ENCODE assay signal across 17 cellular contexts in genomic region chr4:14333616-14334015, GRCh38.
A peak's percentile ranks its signal among the peaks of the same experiment; 100 is the strongest.
DNase-seq lines count a peak whose midpoint lies in the region; ATAC-seq, FAIRE-seq and TF ChIP-seq lines count a peak whose summit lies in the region.
"Had no signal": no experiment of that assay in that cellular context is flagged by ENCODE, and none has a peak within 500 bp of the region (broad histone marks: within the 10 kb centered on the region; RNA-seq: fewer than 3 reads in every experiment).

No MANE protein-coding gene starts in this region.

- 35% methylated on average over 2 of the region's 2 CpGs for WGBS in HepG2 (ENCODE audit: low lambda C conversion rate)

- CTCF ChIA-PET in HepG2 (lab: Yijun Ruan, JAX; ENCODE audit: low intra/inter-chr PET ratio, low total read pairs): no interaction called here

- H3K4me1 ChIP-seq in ACC112 (ENCODE audit: control insufficient read depth, insufficient read depth, low read length, unreplicated experiment): peaks cover 16% of the 10 kb centered on the region
- H3K4me1 ChIP-seq in RWPE2 (ENCODE audit: insufficient read depth, poor library complexity, severe bottlenecking): peaks cover 19% of the 10 kb centered on the region
- no peaks in the 10 kb centered on the region for H3K4me1 ChIP-seq in HepG2 (ENCODE audit: insufficient read depth, low read length)

- H4K20me1 ChIP-seq in HepG2 (ENCODE audit: insufficient read depth, low read length): no peaks in the 10 kb centered on the region
- H4K20me1 ChIP-seq: BLaER1 treated with 17β-estradiol and CSF1 and Interleukin-3, amounts not matched to agents 10 nM and 100 nM had no signal

- H3K79me2 ChIP-seq in ACC112 (ENCODE audit: control insufficient read depth, insufficient read depth, low read length, unreplicated experiment) (no peaks in the 10 kb centered on the region), HepG2 (ENCODE audit: insufficient read depth, low read length) (no peaks in the 10 kb centered on the region)

- FAIRE-seq in HepG2 (lab: Jason Lieb, UNC): no peak
- FAIRE-seq: GM12892 had no signal

- H3K4me3 ChIP-seq in ACC112 (ENCODE audit: low read depth, low read length) (no peak overlapping the region), RWPE2 (ENCODE audit: severe bottlenecking) (no peak overlapping the region), HepG2 (replicated peaks in 1 of 3; ENCODE audit: insufficient read depth in 1 of 3, low read depth in 2 of 3, low read length in 3 of 3) (no peak overlapping the region)
- H3K4me3 ChIP-seq: BLaER1 treated with 17β-estradiol and CSF1 and Interleukin-3, amounts not matched to agents 10 nM and 100 nM had no signal

- no peak overlapping the region for H3K9ac ChIP-seq in HepG2 (ENCODE audit: insufficient read depth, low read depth, low read length)
- H3K9ac ChIP-seq: BLaER1 treated with 17β-estradiol and CSF1 and Interleukin-3, amounts not matched to agents 10 nM and 100 nM had no signal

- TF ChIP-seq POLR2A in HepG2 (IDR thresholded peaks at IDR 0.05; ENCODE audit: insufficient read depth in 1 of 2, low read depth in 2 of 2, low read length in 2 of 2): no peak

- no peak overlapping the region for H3K4me2 ChIP-seq in HepG2 (ENCODE audit: low read depth, low read length)
- H3K4me2 ChIP-seq: BLaER1 treated with 17β-estradiol and CSF1 and Interleukin-3, amounts not matched to agents 10 nM and 100 nM had no signal

- TF ChIP-seq RAD21 in HepG2 (CRISPR knock-in tag; IDR thresholded peaks at IDR 0.05): no peak

- TF ChIP-seq CTCF in RWPE2 (IDR thresholded peaks at IDR 0.05; ENCODE audit: poor library complexity, severe bottlenecking): no peak
- no peak for TF ChIP-seq CTCF in HepG2 (CRISPR knock-in tag; IDR thresholded peaks at IDR 0.05)

- H3K27ac ChIP-seq in ACC112 (ENCODE audit: low read depth, low read length) (no peak overlapping the region), RWPE2 (ENCODE audit: poor library complexity, severe bottlenecking) (no peak overlapping the region), HepG2 (ENCODE audit: extremely low read length, insufficient read depth, low read length) (no peak overlapping the region)
- H3K27ac ChIP-seq: BLaER1 treated with 17β-estradiol and CSF1 and Interleukin-3, amounts not matched to agents 10 nM and 100 nM had no signal

- no peaks in the 10 kb centered on the region for H3K27me3 ChIP-seq in ACC112 (ENCODE audit: insufficient read depth, low read length)
- H3K27me3 ChIP-seq in RWPE2 (ENCODE audit: insufficient read depth, poor library complexity, severe bottlenecking): no peaks in the 10 kb centered on the region
- no peaks in the 10 kb centered on the region for H3K27me3 ChIP-seq in HepG2 (ENCODE audit: control insufficient read depth in 1 of 2, insufficient read depth in 2 of 2, low read length in 2 of 2)
- H3K27me3 ChIP-seq: BLaER1 treated with 17β-estradiol and CSF1 and Interleukin-3, amounts not matched to agents 10 nM and 100 nM had no signal

- ATAC-seq in RWPE2 (ENCODE audit: low read depth): peak; percentile 72; the same call in 2 of the 3 replicates
- ATAC-seq in esophagus mucosa: peak; percentile 35
- ATAC-seq in HepG2: no peak
- no peak for ATAC-seq in HG03280 (IDR thresholded peaks at IDR 0.05; ENCODE audit: unreplicated experiment)
- ATAC-seq in HG03354 (IDR thresholded peaks at IDR 0.05; ENCODE audit: poor library complexity, severe bottlenecking, unreplicated experiment): no peak

- POLR2A ChIA-PET in HepG2 (lab: Yijun Ruan, JAX): no interaction called here

- in situ Hi-C loops in HepG2 (cut with HindIII; ENCODE audit: extremely low pct_ligation_motif_present, low pct_unique_long_range_greater_than_20kb): no loop called here

- no TSS peak for BruUV-seq in HepG2 (replicated peaks; lab: Mats Ljungman, UMichigan)

- H3K9me3 ChIP-seq in RWPE2 (ENCODE audit: severe bottlenecking): no peaks in the 10 kb centered on the region
- peaks cover 47% of the 10 kb centered on the region for H3K9me3 ChIP-seq in HepG2 (ENCODE audit: low read length)

- TF ChIP-seq EP300 in HepG2 (IDR thresholded peaks at IDR 0.05; ENCODE audit: low read depth in 2 of 2, low read length in 2 of 2) (no peak), HepG2 (CRISPR knock-in tag; IDR thresholded peaks at IDR 0.05; ENCODE audit: borderline replicate concordance) (no peak)

- H3K36me3 ChIP-seq in ACC112 (ENCODE audit: insufficient read depth, low read length): no peaks in the 10 kb centered on the region
- H3K36me3 ChIP-seq in RWPE2 (ENCODE audit: low read depth): no peaks in the 10 kb centered on the region
- H3K36me3 ChIP-seq in HepG2 (replicated peaks in 1 of 2; ENCODE audit: control insufficient read depth in 1 of 2, insufficient read depth in 2 of 2, low read length in 2 of 2): no peaks in the 10 kb centered on the region
- H3K36me3 ChIP-seq: BLaER1 treated with 17β-estradiol and CSF1 and Interleukin-3, amounts not matched to agents 10 nM and 100 nM had no signal

- H2AFZ ChIP-seq in ACC112 (ENCODE audit: low read length, unreplicated experiment) (peak overlapping the region; percentile 18), HepG2 (ENCODE audit: low read length) (no peak overlapping the region)

- intact Hi-C loops in HepG2 (cut with micrococcal nuclease; ENCODE audit: unreplicated experiment): no loop called here

- peak; percentile 8 for DNase-seq in HPDE6-E6E7 (ENCODE audit: extremely low spot score)
- no peak for DNase-seq in RWPE2 (ENCODE audit: low spot score)
- no peak for DNase-seq in HepG2 (ENCODE audit: low spot score)
- DNase-seq in kidney glomerular epithelial cell (lab: John Stamatoyannopoulos, UW): no peak
- DNase-seq: 8988T; ACHN; Calu3; CD4-positive, CD25-positive, alpha-beta regulatory T cell; DMS 273 treated with DMSO at 0.1 percent for 48 hours; GDM1; HCEC 1CT had no signal

TF ChIP-seq in HepG2, 621 proteins besides CTCF, POLR2A, EP300 and RAD21 (continues in another document):
- TF ChIP-seq, protein P1, sequence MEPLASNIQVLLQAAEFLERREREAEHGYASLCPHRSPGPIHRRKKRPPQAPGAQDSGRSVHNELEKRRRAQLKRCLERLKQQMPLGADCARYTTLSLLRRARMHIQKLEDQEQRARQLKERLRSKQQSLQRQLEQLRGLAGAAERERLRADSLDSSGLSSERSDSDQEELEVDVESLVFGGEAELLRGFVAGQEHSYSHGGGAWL (CRISPR knock-in tag; IDR thresholded peaks at IDR 0.05): no peak
- TF ChIP-seq KDM3A (CRISPR knock-in tag; IDR thresholded peaks at IDR 0.05; ENCODE audit: low read depth): no peak
- TF ChIP-seq HNF1B (CRISPR knock-in tag; IDR thresholded peaks at IDR 0.05): no peak
- no peak for TF ChIP-seq ZFP1 (CRISPR knock-in tag; IDR thresholded peaks at IDR 0.05)
- no peak for TF ChIP-seq ZFYVE20 (CRISPR knock-in tag; IDR thresholded peaks at IDR 0.05; ENCODE audit: borderline replicate concordance, low read depth)
- no peak for TF ChIP-seq REXO4 (CRISPR knock-in tag; IDR thresholded peaks at IDR 0.05; ENCODE audit: borderline replicate concordance)
- no peak for TF ChIP-seq STAG1 (CRISPR knock-in tag; IDR thresholded peaks at IDR 0.05)
- TF ChIP-seq, protein P2, sequence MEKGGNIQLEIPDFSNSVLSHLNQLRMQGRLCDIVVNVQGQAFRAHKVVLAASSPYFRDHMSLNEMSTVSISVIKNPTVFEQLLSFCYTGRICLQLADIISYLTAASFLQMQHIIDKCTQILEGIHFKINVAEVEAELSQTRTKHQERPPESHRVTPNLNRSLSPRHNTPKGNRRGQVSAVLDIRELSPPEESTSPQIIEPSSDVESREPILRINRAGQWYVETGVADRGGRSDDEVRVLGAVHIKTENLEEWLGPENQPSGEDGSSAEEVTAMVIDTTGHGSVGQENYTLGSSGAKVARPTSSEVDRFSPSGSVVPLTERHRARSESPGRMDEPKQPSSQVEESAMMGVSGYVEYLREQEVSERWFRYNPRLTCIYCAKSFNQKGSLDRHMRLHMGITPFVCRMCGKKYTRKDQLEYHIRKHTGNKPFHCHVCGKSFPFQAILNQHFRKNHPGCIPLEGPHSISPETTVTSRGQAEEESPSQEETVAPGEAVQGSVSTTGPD (CRISPR knock-in tag; IDR thresholded peaks at IDR 0.05): no peak
- TF ChIP-seq TMF1 (CRISPR knock-in tag; IDR thresholded peaks at IDR 0.05; ENCODE audit: low read depth): no peak
- TF ChIP-seq ZNF468 (CRISPR knock-in tag; IDR thresholded peaks at IDR 0.05): no peak

Comparison
In these comparisons a context has a peak if more than half of its experiments do, and no peak if none do; other contexts are left out.
1. ATAC-seq: peak in RWPE2 (single experiment) and esophagus mucosa (single experiment); none in HepG2 (single experiment), HG03280 (single experiment) and HG03354 (single experiment).